16 cellular contexts compared by ENCODE assay signal in genomic region chr14:31336646-31337045, GRCh38.
A peak's percentile ranks its signal among the peaks of the same experiment; 100 is the strongest.
DNase-seq lines count a peak whose midpoint lies in the region; ATAC-seq and TF ChIP-seq lines count a peak whose summit lies in the region.
"Had no signal": no experiment of that assay in that cellular context is flagged by ENCODE, and none has a peak within 500 bp of the region (broad histone marks: within the 10 kb centered on the region; RNA-seq: fewer than 3 reads in every experiment).

No MANE protein-coding gene starts in this region.

- POLR2A ChIA-PET in RWPE1 (lab: Yijun Ruan, JAX; ENCODE audit: low non-redundant PET), result no interaction called here

- no peak for ATAC-seq in HG03354 (IDR thresholded peaks at IDR 0.05; ENCODE audit: poor library complexity, severe bottlenecking, unreplicated experiment)
- ATAC-seq: HCT116, pancreas had no signal

- H3K27me3 ChIP-seq in ACC112 (ENCODE audit: insufficient read depth, low read length), result no peaks in the 10 kb centered on the region
- H3K27me3 ChIP-seq: pancreas had no signal

- TF ChIP-seq CTCF in RWPE1 (conservative IDR thresholded peaks at IDR 0.05; ENCODE audit: low read depth), result no peak

- H3K36me3 ChIP-seq in ACC112 (ENCODE audit: insufficient read depth, low read length), result peaks cover 9% of the 10 kb centered on the region; the same call in 1 of the 2 replicates

- H3K4me3 ChIP-seq in ACC112 (ENCODE audit: low read depth, low read length), result no peak overlapping the region
- H3K4me3 ChIP-seq: pancreas had no signal

- H3K79me2 ChIP-seq in ACC112 (ENCODE audit: control insufficient read depth, insufficient read depth, low read length, unreplicated experiment), result no peaks in the 10 kb centered on the region

- CTCF ChIA-PET in RWPE1 (lab: Yijun Ruan, JAX), result interaction anchor here (1.1 kb wide), 1 partner anchor 129 kb away, joined by 4 read pairs; the partner anchor contains the start of gene HECTD1

- peaks cover 12% of the 10 kb centered on the region for H3K4me1 ChIP-seq in ACC112 (ENCODE audit: control insufficient read depth, insufficient read depth, low read length, unreplicated experiment)

- DNase-seq in HT1080 (ENCODE audit: low read depth) (peak; percentile 7), RWPE1 (ENCODE audit: low spot score) (peak; percentile 48), fibroblast of peridontal ligament (ENCODE audit: extremely low read depth) (peak; percentile 66), occipital lobe (lab: John Stamatoyannopoulos, UW) (no peak), 8988T (no peak), glomerular visceral epithelial cell (ENCODE audit: extremely low spot score) (no peak)
- DNase-seq: activated CD4-positive, alpha-beta memory T cell treated with anti-CD3 and anti-CD28 coated beads for 36 hours; activated gamma-delta T cell; DMS79; midbrain; NCI-H2029 treated with DMSO at 0.1 percent for 48 hours; pancreas; T1000 had no signal

- no peak overlapping the region for H2AFZ ChIP-seq in ACC112 (ENCODE audit: low read length, unreplicated experiment)

- H3K27ac ChIP-seq in ACC112 (ENCODE audit: low read depth, low read length), result peak overlapping the region; percentile 25; the same call in 1 of the 2 replicates
- no peak overlapping the region for H3K27ac ChIP-seq in RWPE1
- H3K27ac ChIP-seq: pancreas had no signal

Comparison
In these comparisons a context has a peak if more than half of its experiments do, and no peak if none do; other contexts are left out.
1. DNase-seq: peak in HT1080 (single experiment), RWPE1 (single experiment) and fibroblast of peridontal ligament (single experiment); none in occipital lobe (single experiment), 8988T (single experiment) and glomerular visceral epithelial cell (single experiment).